In the genomic region with DNA sequence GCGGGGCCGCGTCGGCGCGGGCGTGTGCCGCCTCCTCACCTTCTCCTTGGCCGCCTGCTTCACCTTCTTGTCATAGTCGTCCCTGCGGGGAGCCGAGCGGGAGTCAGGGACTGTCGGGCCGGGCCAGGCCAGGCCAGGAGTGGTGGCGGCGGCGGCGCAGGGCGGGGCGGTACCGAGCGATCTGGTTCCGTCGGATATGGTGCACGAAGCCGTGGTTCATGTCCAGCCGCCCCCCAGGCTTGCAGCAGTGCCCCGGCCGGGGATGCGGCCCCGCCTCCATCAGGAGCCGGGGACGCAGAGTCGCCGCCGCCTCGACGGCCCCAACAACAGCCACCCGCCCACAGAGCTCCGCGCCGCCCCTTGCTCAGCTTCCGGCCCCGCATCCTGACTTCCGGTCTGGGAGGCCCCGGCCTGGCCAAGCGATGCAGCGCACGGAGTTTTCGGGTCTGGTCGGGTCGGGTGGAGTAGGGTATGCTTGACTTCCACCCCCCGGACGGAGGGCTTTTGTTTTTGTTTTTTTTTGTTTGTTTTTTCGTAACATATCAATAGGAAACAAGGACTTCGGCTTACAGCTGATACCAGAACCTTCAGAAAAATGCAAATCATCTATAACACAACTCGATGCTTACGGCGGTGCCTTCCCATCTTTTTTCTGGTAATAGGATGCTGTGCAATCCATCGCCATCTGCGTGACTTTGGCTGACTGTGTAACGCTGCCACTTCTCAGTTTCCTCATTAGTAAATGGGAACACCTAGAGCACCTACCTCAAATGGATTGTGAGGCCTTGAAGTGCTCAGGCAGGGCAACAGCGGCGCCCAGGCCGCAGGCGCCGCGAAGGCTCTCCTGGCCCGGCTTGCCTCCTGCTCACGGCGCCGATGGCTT, we compare ENCODE assay signal across 1 cellular context.
TF ChIP-seq lines count a peak whose summit lies in the region.

A gene with protein sequence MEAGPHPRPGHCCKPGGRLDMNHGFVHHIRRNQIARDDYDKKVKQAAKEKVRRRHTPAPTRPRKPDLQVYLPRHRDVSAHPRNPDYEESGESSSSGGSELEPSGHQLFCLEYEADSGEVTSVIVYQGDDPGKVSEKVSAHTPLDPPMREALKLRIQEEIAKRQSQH (minus strand): TSS at position 362 of the 883 bp plus-strand sequence. CDS start 82 bp downstream, at position 280.

TF ChIP-seq in HepG2, 621 proteins besides CTCF, POLR2A, EP300 and RAD21 (continued from another document and continues in another):
- TF ChIP-seq MAF1 (CRISPR knock-in tag; IDR thresholded peaks at IDR 0.05; ENCODE audit: borderline replicate concordance) (0 out of 2 replicates have a peak, but pooled peaks have one; percentile 87), ZNF75D (CRISPR knock-in tag; IDR thresholded peaks at IDR 0.05; ENCODE audit: borderline replicate concordance) (no peak), ZNF18 (CRISPR knock-in tag; IDR thresholded peaks at IDR 0.05; ENCODE audit: insufficient replicate concordance) (peak; percentile 91), FOXC1 (CRISPR knock-in tag; IDR thresholded peaks at IDR 0.05; ENCODE audit: borderline replicate concordance) (peak; percentile 59; the same call in 1 of the 2 replicates), KDM3A (CRISPR knock-in tag; IDR thresholded peaks at IDR 0.05; ENCODE audit: low read depth) (peak; percentile 91; the same call in 1 of the 2 replicates), CENPX (CRISPR knock-in tag; IDR thresholded peaks at IDR 0.05) (no peak), TGIF2 (CRISPR knock-in tag; IDR thresholded peaks at IDR 0.05) (no peak), NRL (CRISPR knock-in tag; IDR thresholded peaks at IDR 0.05; ENCODE audit: borderline replicate concordance) (peak; percentile 91; the same call in 1 of the 2 replicates), BATF2 (CRISPR knock-in tag; IDR thresholded peaks at IDR 0.05) (peak; percentile 61; the same call in 1 of the 2 replicates), E2F5 (CRISPR knock-in tag; conservative IDR thresholded peaks at IDR 0.05) (peak; percentile 19; the same call in 1 of the 2 replicates), SSRP1 (CRISPR knock-in tag; IDR thresholded peaks at IDR 0.05) (no peak), GPN1 (CRISPR knock-in tag; IDR thresholded peaks at IDR 0.05; ENCODE audit: borderline replicate concordance) (no peak; the same call in 1 of the 2 replicates), HOXA9 (CRISPR knock-in tag; IDR thresholded peaks at IDR 0.05; ENCODE audit: borderline replicate concordance) (no peak; the same call in 1 of the 2 replicates), ZNF878 (CRISPR knock-in tag; IDR thresholded peaks at IDR 0.05) (no peak), ZNF510 (CRISPR knock-in tag; IDR thresholded peaks at IDR 0.05; ENCODE audit: low read depth) (no peak; the same call in 1 of the 2 replicates), KAT2B (IDR thresholded peaks at IDR 0.05; ENCODE audit: borderline replicate concordance, low read depth, low read length) (no peak), KLF15 (CRISPR knock-in tag; IDR thresholded peaks at IDR 0.05; ENCODE audit: borderline replicate concordance) (peak; percentile 95), MATR3 (CRISPR knock-in tag; IDR thresholded peaks at IDR 0.05) (0 out of 2 replicates have a peak, but pooled peaks have one; percentile 88), TBX2 (CRISPR knock-in tag; IDR thresholded peaks at IDR 0.05; ENCODE audit: borderline replicate concordance) (peak; percentile 83), CCDC6 (CRISPR knock-in tag; IDR thresholded peaks at IDR 0.05) (peak; percentile 80; the same call in 1 of the 2 replicates), CHCHD3 (CRISPR knock-in tag; IDR thresholded peaks at IDR 0.05) (peak; percentile 66; the same call in 1 of the 2 replicates), ATAD3A (CRISPR knock-in tag; IDR thresholded peaks at IDR 0.05) (no peak), ZNF780A (CRISPR knock-in tag; IDR thresholded peaks at IDR 0.05) (no peak; the same call in 1 of the 2 replicates), FOXK1 (CRISPR knock-in tag; IDR thresholded peaks at IDR 0.05; ENCODE audit: borderline replicate concordance, low read depth) (peak; percentile 41), ZMAT3 (CRISPR knock-in tag; conservative IDR thresholded peaks at IDR 0.05) (peak; percentile 28; the same call in 1 of the 2 replicates), TARDBP (CRISPR knock-in tag; IDR thresholded peaks at IDR 0.05) (peak; percentile 61; the same call in 1 of the 2 replicates), FOSL1 (CRISPR knock-in tag; IDR thresholded peaks at IDR 0.05; ENCODE audit: borderline replicate concordance) (no peak), ZNF513 (CRISPR knock-in tag; conservative IDR thresholded peaks at IDR 0.05) (no peak), SPEN (CRISPR knock-in tag; IDR thresholded peaks at IDR 0.05; ENCODE audit: low read depth) (peak; percentile 98), IKZF1 (IDR thresholded peaks at IDR 0.05) (no peak), ZNF530 (CRISPR knock-in tag; IDR thresholded peaks at IDR 0.05; ENCODE audit: low read depth) (no peak), ZNF607 (CRISPR knock-in tag; IDR thresholded peaks at IDR 0.05; ENCODE audit: borderline replicate concordance) (peak; percentile 60; the same call in 1 of the 2 replicates), TSC22D2 (CRISPR knock-in tag; IDR thresholded peaks at IDR 0.05; ENCODE audit: borderline replicate concordance) (peak; percentile 89), REPIN1 (CRISPR knock-in tag; IDR thresholded peaks at IDR 0.05; ENCODE audit: borderline replicate concordance, low read depth) (no peak), ZNF143 (CRISPR knock-in tag; IDR thresholded peaks at IDR 0.05) (peak; percentile 72), CERS6 (CRISPR knock-in tag; IDR thresholded peaks at IDR 0.05) (no peak), SRSF4 (IDR thresholded peaks at IDR 0.05; ENCODE audit: low read depth, low read length, poor library complexity, severe bottlenecking) (no peak), EEA1 (CRISPR knock-in tag; IDR thresholded peaks at IDR 0.05; ENCODE audit: borderline replicate concordance) (peak; percentile 55; the same call in 1 of the 2 replicates), CBX2 (IDR thresholded peaks at IDR 0.05; ENCODE audit: low read depth, low read length) (no peak), CBX2 (CRISPR knock-in tag; IDR thresholded peaks at IDR 0.05; ENCODE audit: low read depth) (0 out of 2 replicates have a peak, but pooled peaks have one; percentile 86), SIN3A (IDR thresholded peaks at IDR 0.05; ENCODE audit: borderline replicate concordance, low read depth, low read length) (peak; percentile 83; the same call in 1 of the 2 replicates), ZNF550 (CRISPR knock-in tag; IDR thresholded peaks at IDR 0.05; ENCODE audit: borderline replicate concordance) (no peak)
- TF ChIP-seq, protein P1, sequence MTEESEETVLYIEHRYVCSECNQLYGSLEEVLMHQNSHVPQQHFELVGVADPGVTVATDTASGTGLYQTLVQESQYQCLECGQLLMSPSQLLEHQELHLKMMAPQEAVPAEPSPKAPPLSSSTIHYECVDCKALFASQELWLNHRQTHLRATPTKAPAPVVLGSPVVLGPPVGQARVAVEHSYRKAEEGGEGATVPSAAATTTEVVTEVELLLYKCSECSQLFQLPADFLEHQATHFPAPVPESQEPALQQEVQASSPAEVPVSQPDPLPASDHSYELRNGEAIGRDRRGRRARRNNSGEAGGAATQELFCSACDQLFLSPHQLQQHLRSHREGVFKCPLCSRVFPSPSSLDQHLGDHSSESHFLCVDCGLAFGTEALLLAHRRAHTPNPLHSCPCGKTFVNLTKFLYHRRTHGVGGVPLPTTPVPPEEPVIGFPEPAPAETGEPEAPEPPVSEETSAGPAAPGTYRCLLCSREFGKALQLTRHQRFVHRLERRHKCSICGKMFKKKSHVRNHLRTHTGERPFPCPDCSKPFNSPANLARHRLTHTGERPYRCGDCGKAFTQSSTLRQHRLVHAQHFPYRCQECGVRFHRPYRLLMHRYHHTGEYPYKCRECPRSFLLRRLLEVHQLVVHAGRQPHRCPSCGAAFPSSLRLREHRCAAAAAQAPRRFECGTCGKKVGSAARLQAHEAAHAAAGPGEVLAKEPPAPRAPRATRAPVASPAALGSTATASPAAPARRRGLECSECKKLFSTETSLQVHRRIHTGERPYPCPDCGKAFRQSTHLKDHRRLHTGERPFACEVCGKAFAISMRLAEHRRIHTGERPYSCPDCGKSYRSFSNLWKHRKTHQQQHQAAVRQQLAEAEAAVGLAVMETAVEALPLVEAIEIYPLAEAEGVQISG (CRISPR knock-in tag; IDR thresholded peaks at IDR 0.05) = peak; percentile 89
- TF ChIP-seq, protein P2, sequence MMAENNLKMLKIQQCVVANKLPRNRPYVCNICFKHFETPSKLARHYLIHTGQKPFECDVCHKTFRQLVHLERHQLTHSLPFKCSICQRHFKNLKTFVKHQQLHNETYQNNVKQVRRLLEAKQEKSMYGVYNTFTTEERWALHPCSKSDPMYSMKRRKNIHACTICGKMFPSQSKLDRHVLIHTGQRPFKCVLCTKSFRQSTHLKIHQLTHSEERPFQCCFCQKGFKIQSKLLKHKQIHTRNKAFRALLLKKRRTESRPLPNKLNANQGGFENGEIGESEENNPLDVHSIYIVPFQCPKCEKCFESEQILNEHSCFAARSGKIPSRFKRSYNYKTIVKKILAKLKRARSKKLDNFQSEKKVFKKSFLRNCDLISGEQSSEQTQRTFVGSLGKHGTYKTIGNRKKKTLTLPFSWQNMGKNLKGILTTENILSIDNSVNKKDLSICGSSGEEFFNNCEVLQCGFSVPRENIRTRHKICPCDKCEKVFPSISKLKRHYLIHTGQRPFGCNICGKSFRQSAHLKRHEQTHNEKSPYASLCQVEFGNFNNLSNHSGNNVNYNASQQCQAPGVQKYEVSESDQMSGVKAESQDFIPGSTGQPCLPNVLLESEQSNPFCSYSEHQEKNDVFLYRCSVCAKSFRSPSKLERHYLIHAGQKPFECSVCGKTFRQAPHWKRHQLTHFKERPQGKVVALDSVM (CRISPR knock-in tag; IDR thresholded peaks at IDR 0.05) = peak; percentile 48
- TF ChIP-seq, protein P3, sequence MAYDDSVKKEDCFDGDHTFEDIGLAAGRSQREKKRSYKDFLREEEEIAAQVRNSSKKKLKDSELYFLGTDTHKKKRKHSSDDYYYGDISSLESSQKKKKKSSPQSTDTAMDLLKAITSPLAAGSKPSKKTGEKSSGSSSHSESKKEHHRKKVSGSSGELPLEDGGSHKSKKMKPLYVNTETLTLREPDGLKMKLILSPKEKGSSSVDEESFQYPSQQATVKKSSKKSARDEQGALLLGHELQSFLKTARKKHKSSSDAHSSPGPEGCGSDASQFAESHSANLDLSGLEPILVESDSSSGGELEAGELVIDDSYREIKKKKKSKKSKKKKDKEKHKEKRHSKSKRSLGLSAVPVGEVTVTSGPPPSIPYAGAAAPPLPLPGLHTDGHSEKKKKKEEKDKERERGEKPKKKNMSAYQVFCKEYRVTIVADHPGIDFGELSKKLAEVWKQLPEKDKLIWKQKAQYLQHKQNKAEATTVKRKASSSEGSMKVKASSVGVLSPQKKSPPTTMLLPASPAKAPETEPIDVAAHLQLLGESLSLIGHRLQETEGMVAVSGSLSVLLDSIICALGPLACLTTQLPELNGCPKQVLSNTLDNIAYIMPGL (CRISPR knock-in tag; IDR thresholded peaks at IDR 0.05; ENCODE audit: borderline replicate concordance in 1 of 2, low read depth in 1 of 2) = peak; percentile 84 to 89; a peak in 2 of 4 replicates
- TF ChIP-seq, protein P4, sequence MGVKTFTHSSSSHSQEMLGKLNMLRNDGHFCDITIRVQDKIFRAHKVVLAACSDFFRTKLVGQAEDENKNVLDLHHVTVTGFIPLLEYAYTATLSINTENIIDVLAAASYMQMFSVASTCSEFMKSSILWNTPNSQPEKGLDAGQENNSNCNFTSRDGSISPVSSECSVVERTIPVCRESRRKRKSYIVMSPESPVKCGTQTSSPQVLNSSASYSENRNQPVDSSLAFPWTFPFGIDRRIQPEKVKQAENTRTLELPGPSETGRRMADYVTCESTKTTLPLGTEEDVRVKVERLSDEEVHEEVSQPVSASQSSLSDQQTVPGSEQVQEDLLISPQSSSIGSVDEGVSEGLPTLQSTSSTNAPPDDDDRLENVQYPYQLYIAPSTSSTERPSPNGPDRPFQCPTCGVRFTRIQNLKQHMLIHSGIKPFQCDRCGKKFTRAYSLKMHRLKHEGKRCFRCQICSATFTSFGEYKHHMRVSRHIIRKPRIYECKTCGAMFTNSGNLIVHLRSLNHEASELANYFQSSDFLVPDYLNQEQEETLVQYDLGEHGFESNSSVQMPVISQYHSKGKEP (CRISPR knock-in tag; IDR thresholded peaks at IDR 0.05) = peak; percentile 69; the same call in 1 of the 2 replicates
